Comparison of ENCODE assay signal across 1 cellular context in the genomic region with DNA sequence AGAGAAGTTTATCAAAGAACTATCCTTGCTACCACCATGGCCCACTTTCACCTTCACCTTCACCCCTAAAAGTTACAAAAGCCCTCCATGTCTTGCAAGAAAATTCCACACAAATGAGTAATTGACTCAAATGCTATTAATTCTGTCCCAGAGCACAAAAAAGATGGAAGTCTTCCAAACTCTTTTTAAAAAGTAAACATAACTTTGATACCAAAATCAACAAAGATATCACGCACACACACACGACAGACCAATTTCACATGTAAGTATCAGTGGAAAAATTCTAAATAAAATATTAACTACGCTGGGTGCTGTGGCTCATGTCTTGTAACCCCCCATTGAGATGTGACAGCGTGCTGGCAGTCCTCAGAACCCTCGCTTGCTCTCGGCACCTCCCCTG.
TF ChIP-seq lines count a peak whose summit lies in the region.

No MANE protein-coding gene starts in this region.

TF ChIP-seq in HepG2, 621 proteins besides CTCF, POLR2A, EP300 and RAD21:
- TF ChIP-seq SKI (IDR thresholded peaks at IDR 0.05; ENCODE audit: partially characterized antibody) (no peak), TBX2 (CRISPR knock-in tag; IDR thresholded peaks at IDR 0.05; ENCODE audit: borderline replicate concordance) (no peak), GATAD1 (CRISPR knock-in tag; IDR thresholded peaks at IDR 0.05) (no peak), SAFB2 (CRISPR knock-in tag; IDR thresholded peaks at IDR 0.05; ENCODE audit: borderline replicate concordance, low read depth) (no peak), ZNF331 (CRISPR knock-in tag; IDR thresholded peaks at IDR 0.05) (no peak), RFXANK (CRISPR knock-in tag; IDR thresholded peaks at IDR 0.05) (no peak), RXRA (CRISPR knock-in tag; IDR thresholded peaks at IDR 0.05) (no peak), ZNF770 (CRISPR knock-in tag; IDR thresholded peaks at IDR 0.05) (no peak), CENPT (CRISPR knock-in tag; IDR thresholded peaks at IDR 0.05; ENCODE audit: low read depth) (no peak), SCMH1 (CRISPR knock-in tag; IDR thresholded peaks at IDR 0.05; ENCODE audit: borderline replicate concordance) (no peak), NFE2L2 (IDR thresholded peaks at IDR 0.05; ENCODE audit: low read length) (no peak), PAWR (CRISPR knock-in tag; IDR thresholded peaks at IDR 0.05; ENCODE audit: borderline replicate concordance) (no peak), ARID2 (CRISPR knock-in tag; IDR thresholded peaks at IDR 0.05; ENCODE audit: borderline replicate concordance) (no peak), ZNF607 (CRISPR knock-in tag; IDR thresholded peaks at IDR 0.05; ENCODE audit: borderline replicate concordance) (no peak), ZNF792 (CRISPR knock-in tag; IDR thresholded peaks at IDR 0.05) (no peak), ZNF34 (CRISPR knock-in tag; IDR thresholded peaks at IDR 0.05; ENCODE audit: borderline replicate concordance) (no peak)
- TF ChIP-seq, protein P1, sequence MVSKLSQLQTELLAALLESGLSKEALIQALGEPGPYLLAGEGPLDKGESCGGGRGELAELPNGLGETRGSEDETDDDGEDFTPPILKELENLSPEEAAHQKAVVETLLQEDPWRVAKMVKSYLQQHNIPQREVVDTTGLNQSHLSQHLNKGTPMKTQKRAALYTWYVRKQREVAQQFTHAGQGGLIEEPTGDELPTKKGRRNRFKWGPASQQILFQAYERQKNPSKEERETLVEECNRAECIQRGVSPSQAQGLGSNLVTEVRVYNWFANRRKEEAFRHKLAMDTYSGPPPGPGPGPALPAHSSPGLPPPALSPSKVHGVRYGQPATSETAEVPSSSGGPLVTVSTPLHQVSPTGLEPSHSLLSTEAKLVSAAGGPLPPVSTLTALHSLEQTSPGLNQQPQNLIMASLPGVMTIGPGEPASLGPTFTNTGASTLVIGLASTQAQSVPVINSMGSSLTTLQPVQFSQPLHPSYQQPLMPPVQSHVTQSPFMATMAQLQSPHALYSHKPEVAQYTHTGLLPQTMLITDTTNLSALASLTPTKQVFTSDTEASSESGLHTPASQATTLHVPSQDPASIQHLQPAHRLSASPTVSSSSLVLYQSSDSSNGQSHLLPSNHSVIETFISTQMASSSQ (IDR thresholded peaks at IDR 0.05; ENCODE audit: low read depth), result no peak
- TF ChIP-seq, protein P1 (CRISPR knock-in tag; IDR thresholded peaks at IDR 0.05; ENCODE audit: borderline replicate concordance), result no peak
- TF ChIP-seq, protein P2, sequence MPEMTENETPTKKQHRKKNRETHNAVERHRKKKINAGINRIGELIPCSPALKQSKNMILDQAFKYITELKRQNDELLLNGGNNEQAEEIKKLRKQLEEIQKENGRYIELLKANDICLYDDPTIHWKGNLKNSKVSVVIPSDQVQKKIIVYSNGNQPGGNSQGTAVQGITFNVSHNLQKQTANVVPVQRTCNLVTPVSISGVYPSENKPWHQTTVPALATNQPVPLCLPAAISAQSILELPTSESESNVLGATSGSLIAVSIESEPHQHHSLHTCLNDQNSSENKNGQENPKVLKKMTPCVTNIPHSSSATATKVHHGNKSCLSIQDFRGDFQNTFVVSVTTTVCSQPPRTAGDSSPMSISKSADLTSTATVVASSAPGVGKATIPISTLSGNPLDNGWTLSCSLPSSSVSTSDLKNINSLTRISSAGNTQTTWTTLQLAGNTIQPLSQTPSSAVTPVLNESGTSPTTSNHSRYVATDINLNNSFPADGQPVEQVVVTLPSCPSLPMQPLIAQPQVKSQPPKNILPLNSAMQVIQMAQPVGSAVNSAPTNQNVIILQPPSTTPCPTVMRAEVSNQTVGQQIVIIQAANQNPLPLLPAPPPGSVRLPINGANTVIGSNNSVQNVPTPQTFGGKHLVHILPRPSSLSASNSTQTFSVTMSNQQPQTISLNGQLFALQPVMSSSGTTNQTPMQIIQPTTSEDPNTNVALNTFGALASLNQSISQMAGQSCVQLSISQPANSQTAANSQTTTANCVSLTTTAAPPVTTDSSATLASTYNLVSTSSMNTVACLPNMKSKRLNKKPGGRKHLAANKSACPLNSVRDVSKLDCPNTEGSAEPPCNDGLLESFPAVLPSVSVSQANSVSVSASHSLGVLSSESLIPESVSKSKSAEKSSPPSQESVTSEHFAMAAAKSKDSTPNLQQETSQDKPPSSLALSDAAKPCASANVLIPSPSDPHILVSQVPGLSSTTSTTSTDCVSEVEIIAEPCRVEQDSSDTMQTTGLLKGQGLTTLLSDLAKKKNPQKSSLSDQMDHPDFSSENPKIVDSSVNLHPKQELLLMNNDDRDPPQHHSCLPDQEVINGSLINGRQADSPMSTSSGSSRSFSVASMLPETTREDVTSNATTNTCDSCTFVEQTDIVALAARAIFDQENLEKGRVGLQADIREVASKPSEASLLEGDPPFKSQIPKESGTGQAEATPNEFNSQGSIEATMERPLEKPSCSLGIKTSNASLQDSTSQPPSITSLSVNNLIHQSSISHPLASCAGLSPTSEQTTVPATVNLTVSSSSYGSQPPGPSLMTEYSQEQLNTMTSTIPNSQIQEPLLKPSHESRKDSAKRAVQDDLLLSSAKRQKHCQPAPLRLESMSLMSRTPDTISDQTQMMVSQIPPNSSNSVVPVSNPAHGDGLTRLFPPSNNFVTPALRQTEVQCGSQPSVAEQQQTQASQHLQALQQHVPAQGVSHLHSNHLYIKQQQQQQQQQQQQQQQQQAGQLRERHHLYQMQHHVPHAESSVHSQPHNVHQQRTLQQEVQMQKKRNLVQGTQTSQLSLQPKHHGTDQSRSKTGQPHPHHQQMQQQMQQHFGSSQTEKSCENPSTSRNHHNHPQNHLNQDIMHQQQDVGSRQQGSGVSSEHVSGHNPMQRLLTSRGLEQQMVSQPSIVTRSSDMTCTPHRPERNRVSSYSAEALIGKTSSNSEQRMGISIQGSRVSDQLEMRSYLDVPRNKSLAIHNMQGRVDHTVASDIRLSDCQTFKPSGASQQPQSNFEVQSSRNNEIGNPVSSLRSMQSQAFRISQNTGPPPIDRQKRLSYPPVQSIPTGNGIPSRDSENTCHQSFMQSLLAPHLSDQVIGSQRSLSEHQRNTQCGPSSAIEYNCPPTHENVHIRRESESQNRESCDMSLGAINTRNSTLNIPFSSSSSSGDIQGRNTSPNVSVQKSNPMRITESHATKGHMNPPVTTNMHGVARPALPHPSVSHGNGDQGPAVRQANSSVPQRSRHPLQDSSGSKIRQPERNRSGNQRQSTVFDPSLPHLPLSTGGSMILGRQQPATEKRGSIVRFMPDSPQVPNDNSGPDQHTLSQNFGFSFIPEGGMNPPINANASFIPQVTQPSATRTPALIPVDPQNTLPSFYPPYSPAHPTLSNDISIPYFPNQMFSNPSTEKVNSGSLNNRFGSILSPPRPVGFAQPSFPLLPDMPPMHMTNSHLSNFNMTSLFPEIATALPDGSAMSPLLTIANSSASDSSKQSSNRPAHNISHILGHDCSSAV (CRISPR knock-in tag; IDR thresholded peaks at IDR 0.05; ENCODE audit: borderline replicate concordance), result no peak
- TF ChIP-seq, protein P3, sequence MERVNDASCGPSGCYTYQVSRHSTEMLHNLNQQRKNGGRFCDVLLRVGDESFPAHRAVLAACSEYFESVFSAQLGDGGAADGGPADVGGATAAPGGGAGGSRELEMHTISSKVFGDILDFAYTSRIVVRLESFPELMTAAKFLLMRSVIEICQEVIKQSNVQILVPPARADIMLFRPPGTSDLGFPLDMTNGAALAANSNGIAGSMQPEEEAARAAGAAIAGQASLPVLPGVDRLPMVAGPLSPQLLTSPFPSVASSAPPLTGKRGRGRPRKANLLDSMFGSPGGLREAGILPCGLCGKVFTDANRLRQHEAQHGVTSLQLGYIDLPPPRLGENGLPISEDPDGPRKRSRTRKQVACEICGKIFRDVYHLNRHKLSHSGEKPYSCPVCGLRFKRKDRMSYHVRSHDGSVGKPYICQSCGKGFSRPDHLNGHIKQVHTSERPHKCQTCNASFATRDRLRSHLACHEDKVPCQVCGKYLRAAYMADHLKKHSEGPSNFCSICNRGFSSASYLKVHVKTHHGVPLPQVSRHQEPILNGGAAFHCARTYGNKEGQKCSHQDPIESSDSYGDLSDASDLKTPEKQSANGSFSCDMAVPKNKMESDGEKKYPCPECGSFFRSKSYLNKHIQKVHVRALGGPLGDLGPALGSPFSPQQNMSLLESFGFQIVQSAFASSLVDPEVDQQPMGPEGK (CRISPR knock-in tag; IDR thresholded peaks at IDR 0.05), result no peak
